In genomic region chr17:59755069-59755468, GRCh38 we compare ENCODE assay signal across 8 cellular contexts. TPM values are rescaled to one million over a fixed set of nuclear protein-coding genes. Genes with fewer than 3 reads are reported as not detected.
DNase-seq lines count a peak whose midpoint lies in the region; ATAC-seq, FAIRE-seq and TF ChIP-seq lines count a peak whose summit lies in the region.
"Not testable (repeated sequence)": the region's sequence is repeated elsewhere in the genome, so short reads cannot be mapped to it uniquely, and the experiment has no call there.

No MANE protein-coding gene starts in this region.

- intact Hi-C loops in ascending aorta (cut with DNase I): not testable (repeated sequence)
- intact Hi-C loops in stomach (cut with DNase I; ENCODE audit: low total_unique reads): loop anchor here (10.0 kb wide), 1 partner anchor 110 kb away; no protein-coding TSS in a partner anchor

- H3K79me2 ChIP-seq in fibroblast of lung (ENCODE audit: control insufficient read depth, insufficient read depth, low read length): not testable (repeated sequence)

- H3K9me3 ChIP-seq in A549: peaks cover 15% of the 10 kb centered on the region
- not testable (repeated sequence) for H3K9me3 ChIP-seq in HEK293 (ENCODE audit: control insufficient read depth, insufficient read depth, low read depth, low read length); SK-N-MC (ENCODE audit: low read depth, low read length); ascending aorta; fibroblast of lung (ENCODE audit: control insufficient read depth, insufficient read depth, low read depth, low read length); stomach

- H3K36me3 ChIP-seq in HEK293 (ENCODE audit: control insufficient read depth in 2 of 2, insufficient read depth in 1 of 2, low read length in 2 of 2) (peaks cover 7 to 10% of the 10 kb centered on the region in 2 experiments; a peak in 2 of 3 replicates), SK-N-MC (ENCODE audit: insufficient read depth, low read length) (peaks cover 11% of the 10 kb centered on the region), stomach (peaks cover 0 to 23% (median 8%) of the 10 kb centered on the region in 4 donors)
- H3K36me3 ChIP-seq in ascending aorta; fibroblast of lung (ENCODE audit: control insufficient read depth, insufficient read depth, low read length): not testable (repeated sequence)

- 3% methylated on average over 12 of the region's 12 CpGs for WGBS in A549 (ENCODE audit: missing lambda C conversion rate)
- 92 to 96% (median 95%) methylated on average over 12 of the region's 12 CpGs for WGBS in stomach, 5 donors

- H3K27ac ChIP-seq in A549: peak overlapping the region; percentile 95
- H3K27ac ChIP-seq in HEK293 (ENCODE audit: extremely low read depth, low read depth, low read length): peak overlapping the region; percentile 28; the same call in 1 of the 2 replicates
- H3K27ac ChIP-seq in SK-N-MC: peak overlapping the region; percentile 63; the same call in 1 of the 2 replicates
- H3K27ac ChIP-seq in ascending aorta: peak overlapping the region; percentile 65 to 75
- peak overlapping the region; percentile 64 for H3K27ac ChIP-seq in fibroblast of lung (ENCODE audit: insufficient read depth, low read length)
- peak overlapping the region in 4 of 5 donors; percentile 58 to 73 (median 66) for H3K27ac ChIP-seq in stomach

- H3K27me3 ChIP-seq in ascending aorta; fibroblast of lung (ENCODE audit: control insufficient read depth, insufficient read depth, low read length); stomach: not testable (repeated sequence)

- not testable (repeated sequence) for H2AFZ ChIP-seq in fibroblast of lung (ENCODE audit: low read length)

- not testable (repeated sequence) for H4K20me1 ChIP-seq in fibroblast of lung (ENCODE audit: control insufficient read depth, extremely low read depth, insufficient read depth, low read length)

- ATAC-seq in A549: peak in 1 of 2 experiments; percentile 0; a peak in 2 of 6 replicates

- H3K9me3 Mint-ChIP-seq in activated T-cell treated with anti-CD3 and anti-CD28 coated beads, Interleukin-2, amount 50 U/mL, for 24 hours; osteocyte (ENCODE audit: unreplicated experiment): not testable (repeated sequence)

- TF ChIP-seq EP300 in A549 (IDR thresholded peaks at IDR 0.05); stomach (IDR thresholded peaks at IDR 0.05): not testable (repeated sequence)

- TF ChIP-seq POLR2A in A549 (IDR thresholded peaks at IDR 0.05; ENCODE audit: low read length); stomach (IDR thresholded peaks at IDR 0.05): not testable (repeated sequence)

- CTCF ChIA-PET in A549 (lab: Yijun Ruan, JAX) (interaction anchor here (0.6 to 11.9 kb wide), 11 partner anchors 9 to 88 kb away, joined by 3 to 244 read pairs (median 6); partner anchors contain the start of gene PTRH2), HEK293 (lab: Yijun Ruan, JAX) (interaction anchor here (0.6 to 6.0 kb wide), 15 partner anchors 8 to 314 kb away, joined by 3 to 73 read pairs (median 5); no protein-coding TSS in a partner anchor)

- H3K36me3 Mint-ChIP-seq in activated T-cell treated with anti-CD3 and anti-CD28 coated beads, Interleukin-2, amount 50 U/mL, for 24 hours (ENCODE audit: low read depth): peaks cover 70% of the 10 kb centered on the region
- H3K36me3 Mint-ChIP-seq in osteocyte (ENCODE audit: unreplicated experiment): peaks cover 10% of the 10 kb centered on the region

- H3K27ac Mint-ChIP-seq in activated T-cell treated with anti-CD3 and anti-CD28 coated beads, Interleukin-2, amount 50 U/mL, for 24 hours: peak overlapping the region; percentile 99
- peak overlapping the region; percentile 90 for H3K27ac Mint-ChIP-seq in osteocyte (ENCODE audit: unreplicated experiment)

- not testable (repeated sequence) for H3K9ac ChIP-seq in SK-N-MC (ENCODE audit: insufficient read length); fibroblast of lung (ENCODE audit: insufficient read depth, low read length)

- H3K4me3 Mint-ChIP-seq in activated T-cell treated with anti-CD3 and anti-CD28 coated beads, Interleukin-2, amount 50 U/mL, for 24 hours: peak overlapping the region; percentile 25
- not testable (repeated sequence) for H3K4me3 Mint-ChIP-seq in osteocyte (ENCODE audit: unreplicated experiment)

- H3K27me3 Mint-ChIP-seq in activated T-cell treated with anti-CD3 and anti-CD28 coated beads, Interleukin-2, amount 50 U/mL, for 24 hours; osteocyte (ENCODE audit: unreplicated experiment): not testable (repeated sequence)

- peaks cover 82% of the 10 kb centered on the region for H3K4me1 Mint-ChIP-seq in activated T-cell treated with anti-CD3 and anti-CD28 coated beads, Interleukin-2, amount 50 U/mL, for 24 hours (ENCODE audit: low read depth)
- H3K4me1 Mint-ChIP-seq in osteocyte (ENCODE audit: unreplicated experiment): peaks cover 61% of the 10 kb centered on the region

- not testable (repeated sequence) for TF ChIP-seq CTCF in A549 (IDR thresholded peaks at IDR 0.05); HEK293 (tag by site-specific recombination; IDR thresholded peaks at IDR 0.05); ascending aorta (IDR thresholded peaks at IDR 0.05); fibroblast of lung (conservative IDR thresholded peaks at IDR 0.05 in 1 of 2, IDR thresholded peaks at IDR 0.05 in 1 of 2; ENCODE audit: low read depth in 1 of 2, low read length in 2 of 2); osteocyte (IDR thresholded peaks at IDR 0.05); stomach (IDR thresholded peaks at IDR 0.05)

- DNase-seq in A549 (ENCODE audit: low read depth in 1 of 2, low spot score in 1 of 2): peak in 1 of 2 experiments; percentile 69
- not testable (repeated sequence) for DNase-seq in SK-N-MC (ENCODE audit: low read depth, low spot score); activated T-cell treated with anti-CD3 and anti-CD28 coated beads, Interleukin-2, amount 50 U/mL, for 24 hours; ascending aorta (ENCODE audit: low spot score in 2 of 2); fibroblast of lung (ENCODE audit: low read depth in 2 of 2); osteocyte (ENCODE audit: extremely low spot score, unreplicated experiment); stomach

- not testable (repeated sequence) for FAIRE-seq in A549 (lab: Jason Lieb, UNC)

- POLR2A ChIA-PET in A549 (lab: Yijun Ruan, JAX): interaction anchor here (1.0 to 9.7 kb wide), 10 partner anchors 8 to 138 kb away, joined by 3 to 531 read pairs (median 12); partner anchors contain the start of genes PTRH2, RPS6KB1, TUBD1 and VMP1
- POLR2A ChIA-PET in HEK293 (lab: Yijun Ruan, JAX): interaction anchor here (0.6 to 3.3 kb wide), 11 partner anchors 26 to 139 kb away, joined by 3 to 50 read pairs (median 9); partner anchors contain the start of genes CLTC, RPS6KB1 and TUBD1

- H3K4me3 ChIP-seq in A549; HEK293 (ENCODE audit: low read depth, low read length); SK-N-MC; ascending aorta; fibroblast of lung (replicated peaks in 1 of 4; ENCODE audit: control extremely low read depth in 1 of 4, insufficient read depth in 1 of 4, low read depth in 3 of 4, low read length in 4 of 4); stomach: not testable (repeated sequence)

- H3K4me2 ChIP-seq in A549 (peak overlapping the region; percentile 49), fibroblast of lung (ENCODE audit: extremely low read depth, insufficient read depth, low read length) (peak overlapping the region; percentile 28)

- not testable (repeated sequence) for TF ChIP-seq RAD21 in A549 (conservative IDR thresholded peaks at IDR 0.05 in 1 of 2, IDR thresholded peaks at IDR 0.05 in 1 of 2)

- H3K4me1 ChIP-seq in A549 (peaks cover 79% of the 10 kb centered on the region), HEK293 (ENCODE audit: control insufficient read depth, insufficient read depth, low read length) (peaks cover 19% of the 10 kb centered on the region), ascending aorta (peaks cover 0 to 17% of the 10 kb centered on the region in 2 donors), stomach (peaks cover 4 to 62% (median 18%) of the 10 kb centered on the region in 4 donors)
- H3K4me1 ChIP-seq in fibroblast of lung (ENCODE audit: control insufficient read depth, extremely low read depth, insufficient read depth, low read length): not testable (repeated sequence)

RNA-seq across cellular contexts. Expression of gene VMP1, which starts 47.6 kb away (rescaled TPM):
- polyA plus RNA-seq in A549 (2011; rRNA removed) (638 and 726 TPM in 2 replicates), A549 (2017; fragmentation: RNase III; extraction: RNeasy Plus Mini Kit Qiagen cat#74134 plus additional on column Dnase treatment) (354 to 422 TPM (median 395 TPM) in 3 replicates), fibroblast of lung (96.5 and 125 TPM in 2 replicates), stomach (100 to 1,000 TPM in 1 of 3 donors, 10 to 100 TPM in 2; 24.4 to 160 (median 51.6) TPM)
- 95.8 and 122 TPM in 2 replicates for polyA plus RNA-seq in A549 (2012; cell fraction: cytosol; rRNA removed)
- 106 and 218 TPM in 2 replicates for polyA plus RNA-seq in A549 (2012; cell fraction: nucleus; rRNA removed)
- 969 and 1,130 TPM in 2 replicates for polyA minus RNA-seq in A549 (2011; rRNA and poly(A)+ RNA removed)
- total RNA-seq in ascending aorta (183 TPM), fibroblast of lung (210 and 235 TPM in 2 replicates), osteocyte (364 and 468 TPM in 2 replicates), stomach (100 to 1,000 TPM; 107 to 562 (median 214) TPM)
- 72.7 and 75.0 TPM in 2 replicates for polyA plus RNA-seq in fibroblast of lung (2012)
- 80.0 and 118 TPM in 2 replicates for polyA minus RNA-seq in fibroblast of lung (ENCODE audit: low replicate concordance)

RNA-seq across cellular contexts. Expression of gene PTRH2, which starts 47.8 kb away (rescaled TPM):
- polyA plus RNA-seq in A549 (2011; rRNA removed) (169 and 171 TPM in 2 replicates), A549 (2017; fragmentation: RNase III; extraction: RNeasy Plus Mini Kit Qiagen cat#74134 plus additional on column Dnase treatment) (109 to 114 TPM (median 111 TPM) in 3 replicates), fibroblast of lung (60.5 and 67.7 TPM in 2 replicates), stomach (10 to 100 TPM; 20.2 to 38.0 (median 30.2) TPM)
- polyA plus RNA-seq in A549 (2012; cell fraction: cytosol; rRNA removed): 94.6 and 108 TPM in 2 replicates
- 35.6 and 63.6 TPM in 2 replicates for polyA plus RNA-seq in A549 (2012; cell fraction: nucleus; rRNA removed)
- 53.6 and 71.5 TPM in 2 replicates for polyA minus RNA-seq in A549 (2011; rRNA and poly(A)+ RNA removed)
- total RNA-seq in ascending aorta (125 TPM), fibroblast of lung (26.3 and 31.3 TPM in 2 replicates), osteocyte (19.6 TPM in 2 replicates), stomach (100 to 1,000 TPM in 1 of 5 donors, 10 to 100 TPM in 3, 1 to 10 TPM in 1; 4.3 to 107 (median 14.1) TPM)
- 46.4 and 48.1 TPM in 2 replicates for polyA plus RNA-seq in fibroblast of lung (2012)
- 11.8 and 15.9 TPM in 2 replicates for polyA minus RNA-seq in fibroblast of lung (ENCODE audit: low replicate concordance)

Comparison
In these comparisons a context has a peak if more than half of its experiments do, and no peak if none do; other contexts are left out.
1. H3K27ac ChIP-seq: peak in every context shown above with its lines; median percentile 95 in A549; 70 in ascending aorta; 66 in stomach; 64 in fibroblast of lung; 63 in SK-N-MC; 28 in HEK293.